ENCODE assay signal across 12 cellular contexts in the genomic region with DNA sequence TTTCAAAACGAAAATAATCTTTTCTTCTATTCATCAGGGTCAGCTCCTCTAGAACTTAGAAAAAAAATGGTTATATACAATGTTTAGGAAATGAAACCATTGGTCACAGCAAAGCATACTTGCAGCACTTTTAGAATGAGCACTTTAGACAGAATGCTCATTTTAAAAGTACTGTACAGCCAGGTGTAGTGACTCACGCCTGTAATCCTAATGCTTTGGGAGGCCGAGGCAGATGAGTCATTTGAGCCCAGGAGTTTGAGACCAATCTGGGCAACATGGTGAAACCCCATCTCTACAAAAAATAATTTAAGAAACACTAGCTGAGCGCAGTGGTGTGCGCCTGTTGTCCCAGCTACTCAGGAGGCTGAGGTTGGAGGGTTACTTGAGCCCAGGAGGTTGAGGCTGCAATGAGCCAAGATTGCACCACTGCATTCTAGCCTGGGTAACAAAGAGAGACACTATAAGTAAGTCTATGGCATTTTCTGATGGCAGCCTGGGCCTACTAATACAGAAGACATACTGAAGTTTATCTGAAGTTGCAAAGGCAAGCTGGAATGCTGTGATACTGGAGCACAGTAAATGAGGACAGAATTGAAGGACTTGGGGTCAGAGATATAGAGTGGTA. TPM values are rescaled to one million over a fixed set of nuclear protein-coding genes. Genes with fewer than 3 reads are reported as not detected.
DNase-seq lines count a peak whose midpoint lies in the region; ATAC-seq and TF ChIP-seq lines count a peak whose summit lies in the region.
"Had no signal": no experiment of that assay in that cellular context is flagged by ENCODE, and none has a peak within 500 bp of the region (broad histone marks: within the 10 kb centered on the region; RNA-seq: fewer than 3 reads in every experiment).

No MANE protein-coding gene starts in this region.

- H3K4me3 Mint-ChIP-seq in H9, result no peak overlapping the region
- H3K4me3 Mint-ChIP-seq: effector memory CD8-positive, alpha-beta T cell had no signal

- H3K23ac ChIP-seq in H9 (ENCODE audit: insufficient read length, low read depth, low read length), result no peak overlapping the region

- no peak overlapping the region for H3K4ac ChIP-seq in H9 (ENCODE audit: low read depth, low read length)

- H3K4me3 ChIP-seq in RWPE2 (ENCODE audit: severe bottlenecking) (no peak overlapping the region), left ventricle myocardium inferior (no peak overlapping the region)

- intact Hi-C loops in left ventricle myocardium inferior (cut with micrococcal nuclease), result no loop called here

- H2BK5ac ChIP-seq in H9 (ENCODE audit: insufficient read length, low read length), result no peak overlapping the region

- DNase-seq in ELR (ENCODE audit: low read depth) (peak; percentile 76), RWPE2 (ENCODE audit: low spot score) (no peak), left ventricle myocardium inferior (no peak), GM19240 (ENCODE audit: insufficient read length, low spot score) (no peak), hepatic stellate cell (ENCODE audit: low spot score) (no peak), H9 (no peak)
- DNase-seq: activated CD4-positive, alpha-beta T cell treated with anti-CD3 and anti-CD28 coated beads for 1 hour; DND-41; effector memory CD8-positive, alpha-beta T cell; NCI-H1417 had no signal

- H3K9me3 Mint-ChIP-seq in H9, result no peaks in the 10 kb centered on the region; a peak in 1 of 5 replicates
- H3K9me3 Mint-ChIP-seq: effector memory CD8-positive, alpha-beta T cell had no signal

- H4K20me1 ChIP-seq in H9 (ENCODE audit: control insufficient read depth, insufficient read depth, insufficient read length), result no peaks in the 10 kb centered on the region

- no peak overlapping the region for H2BK20ac ChIP-seq in H9 (ENCODE audit: low read depth, low read length, poor library complexity, severe bottlenecking)

- H2AFZ ChIP-seq in H9 (ENCODE audit: low read length), result no peak overlapping the region

- H3K27ac Mint-ChIP-seq in H9, result peak overlapping the region in 1 of 3 experiments; percentile 6; a peak in 2 of 7 replicates
- H3K27ac Mint-ChIP-seq: effector memory CD8-positive, alpha-beta T cell had no signal

- no peak overlapping the region for H2BK15ac ChIP-seq in H9 (ENCODE audit: low read depth, low read length)

- no peak overlapping the region for H2BK120ac ChIP-seq in H9 (ENCODE audit: low read depth, low read length, poor library complexity, severe bottlenecking)

- H3K56ac ChIP-seq in H9 (ENCODE audit: insufficient read length, low read depth, low read length), result no peak overlapping the region

- no peaks in the 10 kb centered on the region for H3K79me2 ChIP-seq in H9 (ENCODE audit: insufficient read depth, low read length)

- H3K27ac ChIP-seq in RWPE2 (ENCODE audit: poor library complexity, severe bottlenecking) (peak overlapping the region; percentile 28), left ventricle myocardium inferior (replicated peaks) (no peak overlapping the region), H9 (ENCODE audit: insufficient read length, low read depth, low read length) (no peak overlapping the region)

- peaks cover 42 to 44% of the 10 kb centered on the region in 2 experiments for H3K4me1 Mint-ChIP-seq in H9

- no peak overlapping the region for H3K9ac ChIP-seq in H9 (ENCODE audit: extremely low read depth, insufficient read length, low read length)

- no peak overlapping the region for H4K8ac ChIP-seq in H9 (replicated peaks; ENCODE audit: insufficient read length, low read depth, low read length)

- no peak overlapping the region for H3T11ph ChIP-seq in H9 (ENCODE audit: low read length)

- H3K27me3 ChIP-seq in RWPE2 (ENCODE audit: insufficient read depth, poor library complexity, severe bottlenecking) (no peaks in the 10 kb centered on the region), left ventricle myocardium inferior (ENCODE audit: low read depth) (no peaks in the 10 kb centered on the region), H9 (ENCODE audit: insufficient read depth, low read length) (no peaks in the 10 kb centered on the region)

- ATAC-seq in GM19351 (IDR thresholded peaks at IDR 0.05; ENCODE audit: unreplicated experiment) (peak; percentile 88), HG02981 (IDR thresholded peaks at IDR 0.05; ENCODE audit: unreplicated experiment) (peak; percentile 67), RWPE2 (ENCODE audit: low read depth) (peak; percentile 77)
- ATAC-seq: effector memory CD8-positive, alpha-beta T cell had no signal

- H3K18ac ChIP-seq in H9 (ENCODE audit: insufficient read length, low read depth, low read length), result no peak overlapping the region

- TF ChIP-seq CTCF in RWPE2 (IDR thresholded peaks at IDR 0.05; ENCODE audit: poor library complexity, severe bottlenecking) (no peak), left ventricle myocardium inferior (IDR thresholded peaks at IDR 0.05; ENCODE audit: borderline replicate concordance) (no peak), H9 (conservative IDR thresholded peaks at IDR 0.05) (no peak)

- no peaks in the 10 kb centered on the region; a peak in 1 of 7 replicates for H3K36me3 Mint-ChIP-seq in H9 (ENCODE audit: insufficient read depth in 1 of 3, low read depth in 3 of 3)

- no peak overlapping the region for H3K4me2 ChIP-seq in H9 (ENCODE audit: insufficient read depth, insufficient read length, low read length)

- H3K23me2 ChIP-seq in H9 (ENCODE audit: insufficient read length, low read depth, low read length, poor library complexity, severe bottlenecking), result no peaks in the 10 kb centered on the region

- H3K4me1 ChIP-seq in RWPE2 (ENCODE audit: insufficient read depth, poor library complexity, severe bottlenecking) (peaks cover 23% of the 10 kb centered on the region), left ventricle myocardium inferior (no peaks in the 10 kb centered on the region), H9 (ENCODE audit: insufficient read depth, low read length) (peaks cover 10% of the 10 kb centered on the region)

- no peaks in the 10 kb centered on the region for H3K36me3 ChIP-seq in RWPE2 (ENCODE audit: low read depth)
- H3K36me3 ChIP-seq in left ventricle myocardium inferior, result no peaks in the 10 kb centered on the region

- H3K9me3 ChIP-seq in RWPE2 (ENCODE audit: severe bottlenecking) (peaks cover 2% of the 10 kb centered on the region), left ventricle myocardium inferior (replicated peaks) (no peaks in the 10 kb centered on the region), H9 (ENCODE audit: control insufficient read depth, low read depth, low read length) (no peaks in the 10 kb centered on the region)

- no peaks in the 10 kb centered on the region for H3K79me1 ChIP-seq in H9 (ENCODE audit: insufficient read depth, low read depth, low read length, poor library complexity, severe bottlenecking)

- H3K27me3 Mint-ChIP-seq in H9 (ENCODE audit: low read depth), result peaks cover 2% of the 10 kb centered on the region; the same call in 1 of the 2 replicates
- H3K27me3 Mint-ChIP-seq: effector memory CD8-positive, alpha-beta T cell had no signal

- H4K91ac ChIP-seq in H9 (ENCODE audit: insufficient read length, low read depth, low read length), result no peak overlapping the region

- no peak overlapping the region for H4K5ac ChIP-seq in H9 (ENCODE audit: insufficient read length, low read depth, low read length)

- no CpG with 5 or more reads among the region's 5 CpGs for WGBS in H9 (ENCODE audit: extremely low coverage, insufficient read length, low lambda C conversion rate)

- H3K14ac ChIP-seq in H9 (ENCODE audit: insufficient read depth, low read length), result no peak overlapping the region

- no peak overlapping the region for H2BK12ac ChIP-seq in H9 (ENCODE audit: insufficient read length, low read depth, low read length)

- no peak overlapping the region for H2AK5ac ChIP-seq in H9 (ENCODE audit: insufficient read length, low read length)

RNA-seq across cellular contexts. Expression of a gene that starts 48.9 kb away (rescaled TPM):
- 18.1 TPM for total RNA-seq in left ventricle myocardium inferior
- total RNA-seq in H9 (2021), result 39.0 and 39.9 TPM in 2 replicates
